15 cellular contexts compared by ENCODE assay signal in the genomic region with DNA sequence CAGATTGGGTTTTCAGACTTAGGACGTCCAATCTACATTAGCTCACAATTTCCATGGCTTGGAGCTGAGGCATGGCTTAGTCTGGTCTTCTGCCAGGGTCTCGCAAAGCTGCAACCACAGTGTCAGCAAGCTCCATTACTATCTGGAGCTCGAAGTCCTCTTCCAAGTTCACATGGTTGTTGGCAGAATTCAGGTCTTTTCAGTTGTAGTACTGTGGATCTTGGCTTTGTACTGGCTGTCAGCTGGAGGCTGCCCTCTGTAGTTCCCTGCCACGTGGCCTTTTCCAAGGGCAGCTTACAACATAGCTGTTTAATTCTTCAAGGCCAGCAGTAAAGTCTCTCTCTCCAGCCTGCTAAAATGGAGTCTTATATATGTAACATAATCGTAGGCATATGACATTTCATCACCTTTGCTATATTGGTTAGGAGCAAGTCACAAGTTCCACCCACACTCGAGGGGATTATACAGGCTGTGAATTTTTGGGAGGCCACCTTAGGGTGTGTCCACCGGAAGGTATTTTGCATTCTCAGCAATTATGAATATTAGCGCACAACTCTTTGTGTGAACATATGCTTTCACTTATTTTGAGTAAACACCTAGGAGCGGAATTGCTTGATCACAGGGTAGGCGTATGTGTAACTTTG. TPM values are rescaled to one million over a fixed set of nuclear protein-coding genes. Genes with fewer than 3 reads are reported as not detected.
DNase-seq lines count a peak whose midpoint lies in the region; ATAC-seq and TF ChIP-seq lines count a peak whose summit lies in the region.
"Had no signal": no experiment of that assay in that cellular context is flagged by ENCODE, and none has a peak within 500 bp of the region (broad histone marks: within the 10 kb centered on the region; RNA-seq: fewer than 3 reads in every experiment).

No MANE protein-coding gene starts in this region.

- DNase-seq in T-helper 1 cell (no peak), PC-9 (no peak), NCI-H2196 (lab: John Stamatoyannopoulos, UW; ENCODE audit: unreplicated experiment) (no peak)
- no peak for DNase-seq in activated T-helper 2 cell treated with anti-CD3 and anti-CD28 coated beads, Interferon-gamma antibody, Interleukin-2, Interleukin-4, amounts not matched to agents 10 μg/mL and 5 μg/mL and 100 μg/mL, durations not matched to agents 14 hours and 24 hours and 36 hours (ENCODE audit: low spot score)
- DNase-seq: adrenal gland, midbrain, NCI-H146, NCI-H526 had no signal

- no peaks in the 10 kb centered on the region for H3K79me2 ChIP-seq in PC-9 (ENCODE audit: low read depth)

- H3K27ac ChIP-seq in PC-9, result no peak overlapping the region
- H3K27ac ChIP-seq: 22Rv1, adrenal gland had no signal

- peaks cover 15% of the 10 kb centered on the region for H3K4me1 Mint-ChIP-seq in T-helper 1 cell treated with Interleukin-12 subunit alpha and Interleukin-12 subunit beta and Interleukin-4 antibody, amounts not matched to agents 30 μg/mL and 1 μg/mL, for 36 hours (ENCODE audit: low read depth)
- H3K4me1 Mint-ChIP-seq in activated T-helper 2 cell treated with anti-CD3 and anti-CD28 coated beads, Interferon-gamma antibody, Interleukin-2, Interleukin-4, amounts not matched to agents 10 μg/mL and 5 μg/mL and 100 μg/mL, durations not matched to agents 14 hours and 24 hours and 36 hours (ENCODE audit: low read depth), result peaks cover 28% of the 10 kb centered on the region

- POLR2A ChIA-PET in PC-9 (lab: Charles Lee; ENCODE audit: unreplicated experiment), result no interaction called here

- peaks cover 6% of the 10 kb centered on the region for H3K36me3 Mint-ChIP-seq in T-helper 1 cell treated with Interleukin-12 subunit alpha and Interleukin-12 subunit beta and Interleukin-4 antibody, amounts not matched to agents 30 μg/mL and 1 μg/mL, for 36 hours (ENCODE audit: low read depth)
- H3K36me3 Mint-ChIP-seq in activated T-helper 2 cell treated with anti-CD3 and anti-CD28 coated beads, Interferon-gamma antibody, Interleukin-2, Interleukin-4, amounts not matched to agents 10 μg/mL and 5 μg/mL and 100 μg/mL, durations not matched to agents 14 hours and 24 hours and 36 hours (ENCODE audit: low read depth), result peaks cover 14% of the 10 kb centered on the region

- H2AFZ ChIP-seq in PC-9, result no peak overlapping the region

- no peak for TF ChIP-seq CTCF in PC-9 (conservative IDR thresholded peaks at IDR 0.05)

- no peaks in the 10 kb centered on the region for H3K27me3 ChIP-seq in PC-9 (ENCODE audit: insufficient read depth, low read depth)
- H3K27me3 ChIP-seq: adrenal gland had no signal

- no peaks in the 10 kb centered on the region for H4K20me1 ChIP-seq in PC-9 (ENCODE audit: insufficient read depth)

- no peak overlapping the region for H3K4me2 ChIP-seq in PC-9

- CTCF ChIA-PET in PC-9 (lab: Charles Lee), result no interaction called here

- no peaks in the 10 kb centered on the region for H3K9me2 ChIP-seq in PC-9 (ENCODE audit: insufficient read depth)

- H3K4me1 ChIP-seq in PC-9 (replicated peaks; ENCODE audit: insufficient read depth), result peaks cover 14% of the 10 kb centered on the region
- H3K4me1 ChIP-seq: adrenal gland had no signal

- no peaks in the 10 kb centered on the region for H3K36me3 ChIP-seq in PC-9 (ENCODE audit: low read depth)
- H3K36me3 ChIP-seq: adrenal gland had no signal

- no peak overlapping the region for H3K4me3 ChIP-seq in PC-9
- H3K4me3 ChIP-seq: adrenal gland had no signal

- peaks cover 13% of the 10 kb centered on the region for H3K27me3 Mint-ChIP-seq in T-helper 1 cell treated with Interleukin-12 subunit alpha and Interleukin-12 subunit beta and Interleukin-4 antibody, amounts not matched to agents 30 μg/mL and 1 μg/mL, for 36 hours (ENCODE audit: low read depth)
- peaks cover 6% of the 10 kb centered on the region for H3K27me3 Mint-ChIP-seq in activated T-helper 2 cell treated with anti-CD3 and anti-CD28 coated beads, Interferon-gamma antibody, Interleukin-2, Interleukin-4, amounts not matched to agents 10 μg/mL and 5 μg/mL and 100 μg/mL, durations not matched to agents 14 hours and 24 hours and 36 hours (ENCODE audit: low read depth)

- H3K9me3 Mint-ChIP-seq in T-helper 1 cell treated with Interleukin-12 subunit alpha and Interleukin-12 subunit beta and Interleukin-4 antibody, amounts not matched to agents 30 μg/mL and 1 μg/mL, for 36 hours, result peaks cover 11% of the 10 kb centered on the region
- peaks cover 23% of the 10 kb centered on the region for H3K9me3 Mint-ChIP-seq in activated T-helper 2 cell treated with anti-CD3 and anti-CD28 coated beads, Interferon-gamma antibody, Interleukin-2, Interleukin-4, amounts not matched to agents 10 μg/mL and 5 μg/mL and 100 μg/mL, durations not matched to agents 14 hours and 24 hours and 36 hours

- no peaks in the 10 kb centered on the region for H3K9me3 ChIP-seq in PC-9 (ENCODE audit: insufficient read depth, low read depth)
- H3K9me3 ChIP-seq: adrenal gland had no signal

- ATAC-seq in GM19023 (IDR thresholded peaks at IDR 0.05; ENCODE audit: unreplicated experiment) (peak; percentile 7), HG02943 (IDR thresholded peaks at IDR 0.05; ENCODE audit: low read depth, unreplicated experiment) (peak; percentile 18), HG03039 (IDR thresholded peaks at IDR 0.05; ENCODE audit: unreplicated experiment) (no peak)

- H3K4me3 Mint-ChIP-seq in T-helper 1 cell treated with Interleukin-12 subunit alpha and Interleukin-12 subunit beta and Interleukin-4 antibody, amounts not matched to agents 30 μg/mL and 1 μg/mL, for 36 hours, result peak overlapping the region; percentile 25
- no peak overlapping the region for H3K4me3 Mint-ChIP-seq in activated T-helper 2 cell treated with anti-CD3 and anti-CD28 coated beads, Interferon-gamma antibody, Interleukin-2, Interleukin-4, amounts not matched to agents 10 μg/mL and 5 μg/mL and 100 μg/mL, durations not matched to agents 14 hours and 24 hours and 36 hours (ENCODE audit: low read depth)
- H3K4me3 Mint-ChIP-seq: dendritic cell treated with granulocyte-macrophage colony-stimulating factor and Interleukin-4, amounts not matched to agents 40 ng/mL and 50 ng/mL, for 4 days had no signal

- no TSS peak for BruUV-seq in PC-9 (replicated peaks; lab: Mats Ljungman, UMichigan)

- H3F3A ChIP-seq in PC-9 (ENCODE audit: insufficient read depth, low read depth), result peaks cover 3% of the 10 kb centered on the region; the same call in 1 of the 2 replicates

- peak overlapping the region; percentile 82 for H3K27ac Mint-ChIP-seq in T-helper 1 cell treated with Interleukin-12 subunit alpha and Interleukin-12 subunit beta and Interleukin-4 antibody, amounts not matched to agents 30 μg/mL and 1 μg/mL, for 36 hours
- H3K27ac Mint-ChIP-seq in activated T-helper 2 cell treated with anti-CD3 and anti-CD28 coated beads, Interferon-gamma antibody, Interleukin-2, Interleukin-4, amounts not matched to agents 10 μg/mL and 5 μg/mL and 100 μg/mL, durations not matched to agents 14 hours and 24 hours and 36 hours, result peak overlapping the region; percentile 95
- H3K27ac Mint-ChIP-seq: dendritic cell treated with granulocyte-macrophage colony-stimulating factor and Interleukin-4, amounts not matched to agents 40 ng/mL and 50 ng/mL, for 4 days; progenitor cell of endocrine pancreas had no signal

- intact Hi-C loops in activated T-helper 2 cell treated with anti-CD3 and anti-CD28 coated beads, Interferon-gamma antibody, Interleukin-2, Interleukin-4, amounts not matched to agents 10 μg/mL and 5 μg/mL and 100 μg/mL, durations not matched to agents 14 hours and 24 hours and 36 hours (cut with micrococcal nuclease), result loop anchor here (1.0 to 2.0 kb wide), 10 partner anchors 11 to 583 kb away; a partner anchor contains a TSS
- intact Hi-C loops in PC-9 (cut with micrococcal nuclease; ENCODE audit: unreplicated experiment), result no loop called here

RNA-seq across cellular contexts. Expression of a gene that starts 41.5 kb away (rescaled TPM):
- 24.6 and 25.4 TPM in 2 replicates for total RNA-seq in activated T-helper 2 cell treated with anti-CD3 and anti-CD28 coated beads, Interferon-gamma antibody, Interleukin-2, Interleukin-4, amounts not matched to agents 10 μg/mL and 5 μg/mL and 100 μg/mL, durations not matched to agents 14 hours and 24 hours and 36 hours
- total RNA-seq in PC-9 (2021), result 15.8 and 29.8 TPM in 2 replicates
